In genomic region chr10:87092861-87093460, GRCh38 we compare ENCODE assay signal across 8 cellular contexts. TPM values are rescaled to one million over a fixed set of nuclear protein-coding genes. Genes with fewer than 3 reads are reported as not detected.
DNase-seq lines count a peak whose midpoint lies in the region; ATAC-seq and TF ChIP-seq lines count a peak whose summit lies in the region.

No MANE protein-coding gene starts in this region.

- H3K27ac Mint-ChIP-seq in activated naive CD4-positive, alpha-beta T cell treated with anti-CD3 and anti-CD28 coated beads, Interleukin-2, amount 50 U/mL, for 72 hours, result peak overlapping the region; percentile 95 to 97

- H3K9me3 Mint-ChIP-seq in activated naive CD4-positive, alpha-beta T cell treated with anti-CD3 and anti-CD28 coated beads, Interleukin-2, amount 50 U/mL, for 72 hours, result no peaks in the 10 kb centered on the region

- DNase-seq in NCI-H146 (lab: John Stamatoyannopoulos, UW), result peak; percentile 7
- DNase-seq in NCI-H146 treated with DMSO at 0.1 percent for 48 hours (lab: John Stamatoyannopoulos, UW; ENCODE audit: unreplicated experiment), result no peak
- peak; percentile 65 for DNase-seq in LoVo (ENCODE audit: low spot score)
- DNase-seq in activated naive CD4-positive, alpha-beta T cell treated with anti-CD3 and anti-CD28 coated beads, Interleukin-2, amount 50 U/mL, for 72 hours (ENCODE audit: low spot score in 2 of 2), result peak in 1 of 2 donors; percentile 46
- peak; percentile 74 for DNase-seq in hepatocyte (ENCODE audit: low spot score)
- DNase-seq in sciatic nerve (ENCODE audit: low spot score), result no peak

- peaks cover 87% of the 10 kb centered on the region for H3K79me2 ChIP-seq in hepatocyte

- H3K27ac ChIP-seq in hepatocyte, result peak overlapping the region; percentile 97

- no peaks in the 10 kb centered on the region for H3K9me3 ChIP-seq in hepatocyte (ENCODE audit: low read depth)

- H3K27me3 ChIP-seq in hepatocyte, result no peaks in the 10 kb centered on the region

- no peak overlapping the region for H2AFZ ChIP-seq in hepatocyte

- peaks cover 18 to 47% of the 10 kb centered on the region in 2 donors for H3K36me3 Mint-ChIP-seq in activated naive CD4-positive, alpha-beta T cell treated with anti-CD3 and anti-CD28 coated beads, Interleukin-2, amount 50 U/mL, for 72 hours

- H3K4me3 ChIP-seq in hepatocyte, result peak overlapping the region; percentile 57

- ATAC-seq in activated naive CD4-positive, alpha-beta T cell treated with anti-CD3 and anti-CD28 coated beads, Interleukin-2, amount 50 U/mL, for 72 hours, result peak in 1 of 2 donors; percentile 3
- ATAC-seq in sciatic nerve (peak; percentile 9), HG02870 (IDR thresholded peaks at IDR 0.05; ENCODE audit: unreplicated experiment) (no peak), HG02642 (IDR thresholded peaks at IDR 0.05; ENCODE audit: poor library complexity, unreplicated experiment) (no peak)

- peak overlapping the region; percentile 84 for H3K4me2 ChIP-seq in hepatocyte

- intact Hi-C loops in sciatic nerve (cut with DNase I), result no loop called here

- H3K9me2 ChIP-seq in hepatocyte (replicated peaks; ENCODE audit: insufficient read depth), result no peaks in the 10 kb centered on the region

- H3K36me3 ChIP-seq in hepatocyte (replicated peaks; ENCODE audit: insufficient read depth, low read depth), result no peaks in the 10 kb centered on the region

- peaks cover 39% of the 10 kb centered on the region for H4K20me1 ChIP-seq in hepatocyte (ENCODE audit: insufficient read depth, poor library complexity, severe bottlenecking)

- 2% methylated on average over 7 of the region's 7 CpGs for WGBS in hepatocyte (ENCODE audit: low lambda C conversion rate, missing lambda C conversion rate)

- H3K4me1 ChIP-seq in hepatocyte (ENCODE audit: insufficient read depth), result peaks cover 36% of the 10 kb centered on the region

- no peak for TF ChIP-seq CTCF in hepatocyte (IDR thresholded peaks at IDR 0.05; ENCODE audit: poor library complexity)

RNA-seq across cellular contexts. Expression of gene GLUD1, which starts 1.7 kb away (rescaled TPM):
- total RNA-seq in activated naive CD4-positive, alpha-beta T cell treated with anti-CD3 and anti-CD28 coated beads, Interleukin-2, amount 50 U/mL, for 72 hours, result 100 to 1,000 TPM; 116 to 173 TPM
- 695 and 698 TPM in 2 replicates for total RNA-seq in hepatocyte
- polyA plus RNA-seq in hepatocyte, result 100 and 178 TPM in 2 replicates
- 141 TPM for total RNA-seq in sciatic nerve

RNA-seq across cellular contexts. Expression of gene SHLD2, which starts 2.0 kb away (rescaled TPM):
- 10 to 100 TPM; 24.5 to 30.5 TPM for total RNA-seq in activated naive CD4-positive, alpha-beta T cell treated with anti-CD3 and anti-CD28 coated beads, Interleukin-2, amount 50 U/mL, for 72 hours
- total RNA-seq in hepatocyte (43.3 and 44.5 TPM in 2 replicates), sciatic nerve (25.8 TPM)
- polyA plus RNA-seq in hepatocyte, result 21.5 and 22.9 TPM in 2 replicates

Comparison
In these comparisons a context has a peak if more than half of its experiments do, and no peak if none do; other contexts are left out.
1. DNase-seq: peak in NCI-H146 (single experiment), LoVo (single experiment) and hepatocyte (single experiment); none in NCI-H146 treated with DMSO at 0.1 percent for 48 hours (single experiment) and sciatic nerve (single experiment).